26 cellular contexts compared by ENCODE assay signal in the genomic region with DNA sequence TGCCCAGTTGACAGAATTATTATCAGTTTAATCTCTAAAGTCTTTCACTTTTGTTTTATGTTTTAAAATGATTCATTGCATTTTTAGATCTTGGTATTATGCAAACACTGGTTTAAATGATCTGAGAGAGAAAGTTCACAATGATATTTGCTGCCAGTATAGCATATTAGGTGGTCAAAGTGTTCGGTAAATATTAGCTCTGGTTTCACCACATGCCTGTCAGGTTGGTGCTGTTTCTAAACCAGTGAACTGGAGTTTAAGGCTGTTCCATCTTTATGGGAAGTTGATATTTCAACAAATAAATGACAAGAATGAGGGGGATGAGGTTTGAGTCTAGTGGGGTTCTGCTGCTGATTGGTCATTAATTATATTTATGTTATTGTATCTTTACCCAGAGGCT.
A peak's percentile ranks its signal among the peaks of the same experiment; 100 is the strongest.
DNase-seq lines count a peak whose midpoint lies in the region; ATAC-seq lines count a peak whose summit lies in the region.
"Had no signal": no experiment of that assay in that cellular context is flagged by ENCODE, and none has a peak within 500 bp of the region (broad histone marks: within the 10 kb centered on the region; RNA-seq: fewer than 3 reads in every experiment).

No MANE protein-coding gene starts in this region.

- H3K27me3 Mint-ChIP-seq in activated naive CD8-positive, alpha-beta T cell treated with anti-CD3 and anti-CD28 coated beads, Interleukin-2, amount 50 U/mL, for 24 hours: no peaks in the 10 kb centered on the region
- H3K27me3 Mint-ChIP-seq: activated CD4-positive, alpha-beta T cell treated with anti-CD3 and anti-CD28 coated beads for 36 hours; activated naive CD8-positive, alpha-beta T cell treated with anti-CD3 and anti-CD28 coated beads for 36 hours had no signal

- no peak overlapping the region for H3K4me3 Mint-ChIP-seq in activated naive CD8-positive, alpha-beta T cell treated with anti-CD3 and anti-CD28 coated beads, Interleukin-2, amount 50 U/mL, for 24 hours
- H3K4me3 Mint-ChIP-seq: activated CD4-positive, alpha-beta T cell treated with anti-CD3 and anti-CD28 coated beads for 36 hours; activated CD8-positive, alpha-beta T cell treated with anti-CD3 and anti-CD28 coated beads, Interleukin-2, amount 10 ng/mL, durations not matched to agents 7 days and 5 days; activated naive CD8-positive, alpha-beta T cell treated with anti-CD3 and anti-CD28 coated beads for 36 hours; T-helper 2 cell treated with Interferon-gamma antibody and Interleukin-4, amounts not matched to agents 5 μg/mL and 100 μg/mL, for 36 hours had no signal

- no peaks in the 10 kb centered on the region for H3K4me1 Mint-ChIP-seq in activated naive CD8-positive, alpha-beta T cell treated with anti-CD3 and anti-CD28 coated beads, Interleukin-2, amount 50 U/mL, for 24 hours
- H3K4me1 Mint-ChIP-seq: activated CD4-positive, alpha-beta T cell treated with anti-CD3 and anti-CD28 coated beads for 36 hours; activated naive CD8-positive, alpha-beta T cell treated with anti-CD3 and anti-CD28 coated beads for 36 hours had no signal

- no peak overlapping the region for H3K27ac Mint-ChIP-seq in activated naive CD8-positive, alpha-beta T cell treated with anti-CD3 and anti-CD28 coated beads, Interleukin-2, amount 50 U/mL, for 24 hours
- H3K27ac Mint-ChIP-seq: activated CD4-positive, alpha-beta T cell treated with anti-CD3 and anti-CD28 coated beads for 36 hours; activated CD8-positive, alpha-beta T cell treated with anti-CD3 and anti-CD28 coated beads, Interleukin-2, amount 10 ng/mL, durations not matched to agents 7 days and 5 days; activated naive CD8-positive, alpha-beta T cell treated with anti-CD3 and anti-CD28 coated beads for 36 hours; T-helper 2 cell treated with Interferon-gamma antibody and Interleukin-4, amounts not matched to agents 5 μg/mL and 100 μg/mL, for 36 hours had no signal

- no peaks in the 10 kb centered on the region for H3K36me3 Mint-ChIP-seq in activated naive CD8-positive, alpha-beta T cell treated with anti-CD3 and anti-CD28 coated beads, Interleukin-2, amount 50 U/mL, for 24 hours (ENCODE audit: low read depth)
- H3K36me3 Mint-ChIP-seq: activated naive CD8-positive, alpha-beta T cell treated with anti-CD3 and anti-CD28 coated beads for 36 hours had no signal

- ATAC-seq in left lobe of liver: peak; percentile 57
- ATAC-seq in HG02884 (IDR thresholded peaks at IDR 0.05; ENCODE audit: unreplicated experiment): no peak
- no peak for ATAC-seq in activated naive CD8-positive, alpha-beta T cell treated with anti-CD3 and anti-CD28 coated beads, Interleukin-2, amount 50 U/mL, for 24 hours
- ATAC-seq: activated CD4-positive, alpha-beta T cell treated with anti-CD3 and anti-CD28 coated beads for 36 hours; activated CD8-positive, alpha-beta T cell treated with anti-CD3 and anti-CD28 coated beads, Interleukin-2, amount 10 ng/mL, durations not matched to agents 7 days and 5 days; gastrocnemius medialis had no signal

- DNase-seq in NCI-H345 (lab: John Stamatoyannopoulos, UW) (peak; percentile 31), NCI-H345 treated with DMSO at 0.1 percent for 48 hours (lab: John Stamatoyannopoulos, UW; ENCODE audit: unreplicated experiment) (no peak), NCI-H510A (lab: John Stamatoyannopoulos, UW) (peak; percentile 11), left lobe of liver (ENCODE audit: low spot score) (no peak), RKO (ENCODE audit: low spot score) (no peak), HPDE6-E6E7 (ENCODE audit: extremely low spot score) (no peak)
- DNase-seq in activated naive CD8-positive, alpha-beta T cell treated with anti-CD3 and anti-CD28 coated beads, Interleukin-2, amount 50 U/mL, for 24 hours: no peak
- DNase-seq: activated CD4-positive, alpha-beta T cell treated with anti-CD3 and anti-CD28 coated beads for 36 hours; activated CD8-positive, alpha-beta T cell treated with anti-CD3 and anti-CD28 coated beads, Interleukin-2, amount 10 ng/mL, durations not matched to agents 7 days and 5 days; activated effector memory CD4-positive, alpha-beta T cell treated with Interleukin-2 at 50 U/mL for 16 hours; activated naive CD8-positive, alpha-beta T cell treated with anti-CD3 and anti-CD28 coated beads for 36 hours; activated T-cell treated with anti-CD3 and anti-CD28 coated beads for 4 hours; BE2C; gastrocnemius medialis; HCEC 1CT; KG1; left ventricle myocardium inferior; MG63; NCI-H1436; NCI-H226; NK-92 treated with Interleukin-12 subunit alpha and Interleukin-12 subunit beta, amount 100 ng/mL, for 24 hours; PC-9; Right ventricle myocardium superior; stimulated activated naive CD4-positive, alpha-beta T cell treated with Interleukin-2 at 50 U/mL for 16 hours had no signal

- H3K9me3 Mint-ChIP-seq in activated naive CD8-positive, alpha-beta T cell treated with anti-CD3 and anti-CD28 coated beads, Interleukin-2, amount 50 U/mL, for 24 hours: peaks cover 16% of the 10 kb centered on the region
- H3K9me3 Mint-ChIP-seq: T-helper 2 cell treated with Interferon-gamma antibody and Interleukin-4, amounts not matched to agents 5 μg/mL and 100 μg/mL, for 36 hours had no signal

Comparison
In these comparisons a context has a peak if more than half of its experiments do, and no peak if none do; other contexts are left out.
1. DNase-seq: peak in NCI-H345 (single experiment) and NCI-H510A (single experiment); none in NCI-H345 treated with DMSO at 0.1 percent for 48 hours (single experiment), left lobe of liver (single experiment), RKO (single experiment), HPDE6-E6E7 (single experiment) and activated naive CD8-positive, alpha-beta T cell treated with anti-CD3 and anti-CD28 coated beads, Interleukin-2, amount 50 U/mL, for 24 hours (single experiment).